1 cellular context compared by ENCODE assay signal in genomic region chr6:13288969-13289391, GRCh38.
A peak's percentile ranks its signal among the peaks of the same experiment; 100 is the strongest.
TF ChIP-seq lines count a peak whose summit lies in the region.

No MANE protein-coding gene starts in this region.

TF ChIP-seq in HepG2, 621 proteins besides CTCF, POLR2A, EP300 and RAD21 (continued from another document and continues in another):
- TF ChIP-seq FUBP1 (CRISPR knock-in tag; IDR thresholded peaks at IDR 0.05; ENCODE audit: borderline replicate concordance): no peak
- no peak for TF ChIP-seq TEF (CRISPR knock-in tag; IDR thresholded peaks at IDR 0.05)
- TF ChIP-seq GTF3A (CRISPR knock-in tag; conservative IDR thresholded peaks at IDR 0.05): no peak
- TF ChIP-seq ZSCAN29 (CRISPR knock-in tag; conservative IDR thresholded peaks at IDR 0.05): no peak
- no peak for TF ChIP-seq ZXDC (CRISPR knock-in tag; IDR thresholded peaks at IDR 0.05)
- no peak for TF ChIP-seq ZNF710 (CRISPR knock-in tag; IDR thresholded peaks at IDR 0.05; ENCODE audit: borderline replicate concordance)
- TF ChIP-seq NFRKB (IDR thresholded peaks at IDR 0.05): no peak
- TF ChIP-seq ARHGAP35 (CRISPR knock-in tag; IDR thresholded peaks at IDR 0.05; ENCODE audit: borderline replicate concordance): no peak
- no peak for TF ChIP-seq AHR (CRISPR knock-in tag; IDR thresholded peaks at IDR 0.05)
- TF ChIP-seq ZNF224 (CRISPR knock-in tag; IDR thresholded peaks at IDR 0.05): no peak
- no peak for TF ChIP-seq HIVEP1 (CRISPR knock-in tag; IDR thresholded peaks at IDR 0.05)
- peak; percentile 16 for TF ChIP-seq RBM22 (optimal IDR thresholded peaks at IDR 0.05; ENCODE audit: low read length)
- TF ChIP-seq ZNF274 (CRISPR knock-in tag; IDR thresholded peaks at IDR 0.05): peak; percentile 63; the same call in 1 of the 2 replicates
- no peak for TF ChIP-seq U2AF1 (optimal IDR thresholded peaks at IDR 0.05; ENCODE audit: low read depth, low read length)
- no peak for TF ChIP-seq ZNF562 (CRISPR knock-in tag; IDR thresholded peaks at IDR 0.05; ENCODE audit: borderline replicate concordance)
- no peak for TF ChIP-seq ZNF746 (CRISPR knock-in tag; IDR thresholded peaks at IDR 0.05)
- TF ChIP-seq TFAP4 (IDR thresholded peaks at IDR 0.05; ENCODE audit: borderline replicate concordance, low read depth): no peak
- TF ChIP-seq ZNF644 (CRISPR knock-in tag; IDR thresholded peaks at IDR 0.05; ENCODE audit: low read depth): no peak
- TF ChIP-seq MBNL3 (CRISPR knock-in tag; conservative IDR thresholded peaks at IDR 0.05): no peak
- no peak for TF ChIP-seq ZNF382 (CRISPR knock-in tag; IDR thresholded peaks at IDR 0.05; ENCODE audit: borderline replicate concordance)
- peak; percentile 45 for TF ChIP-seq ZNF883 (CRISPR knock-in tag; IDR thresholded peaks at IDR 0.05; ENCODE audit: not compliant biosample characterization)
- no peak for TF ChIP-seq ZNF569 (CRISPR knock-in tag; IDR thresholded peaks at IDR 0.05; ENCODE audit: borderline replicate concordance)
- no peak for TF ChIP-seq ZNF205 (CRISPR knock-in tag; IDR thresholded peaks at IDR 0.05)
- no peak for TF ChIP-seq ZFP41 (CRISPR knock-in tag; IDR thresholded peaks at IDR 0.05; ENCODE audit: borderline replicate concordance)
- TF ChIP-seq ZNF639 (CRISPR knock-in tag; conservative IDR thresholded peaks at IDR 0.05): no peak
- no peak for TF ChIP-seq ARID3A (IDR thresholded peaks at IDR 0.05; ENCODE audit: low read depth, low read length)
- 0 out of 2 replicates have a peak, but pooled peaks have one; percentile 19 for TF ChIP-seq RXRA (CRISPR knock-in tag; IDR thresholded peaks at IDR 0.05)
- TF ChIP-seq ZFP91 (CRISPR knock-in tag; IDR thresholded peaks at IDR 0.05; ENCODE audit: borderline replicate concordance): no peak
- TF ChIP-seq RNF219 (CRISPR knock-in tag; IDR thresholded peaks at IDR 0.05): no peak
- no peak for TF ChIP-seq SMAD3 (CRISPR knock-in tag; IDR thresholded peaks at IDR 0.05)
- no peak for TF ChIP-seq ZNF281 (CRISPR knock-in tag; IDR thresholded peaks at IDR 0.05; ENCODE audit: borderline replicate concordance)
- TF ChIP-seq SKIL (CRISPR knock-in tag; IDR thresholded peaks at IDR 0.05; ENCODE audit: borderline replicate concordance): no peak
- TF ChIP-seq KLF12 (CRISPR knock-in tag; IDR thresholded peaks at IDR 0.05; ENCODE audit: borderline replicate concordance): no peak
- no peak for TF ChIP-seq TERF1 (CRISPR knock-in tag; IDR thresholded peaks at IDR 0.05)
